8 cellular contexts compared by ENCODE assay signal in genomic region chr4:26873391-26874026, GRCh38. TPM values are rescaled to one million over a fixed set of nuclear protein-coding genes. Genes with fewer than 3 reads are reported as not detected.
DNase-seq lines count a peak whose midpoint lies in the region; ATAC-seq, FAIRE-seq and TF ChIP-seq lines count a peak whose summit lies in the region.

No MANE protein-coding gene starts in this region.

- peak overlapping the region; percentile 10 for H3K27ac ChIP-seq in neutrophil
- no peak overlapping the region for H3K27ac ChIP-seq in PC-9

- no peak for FAIRE-seq in urothelium cell line (lab: Jason Lieb, UNC)

- no peak overlapping the region for H3K27ac Mint-ChIP-seq in chondrocyte (ENCODE audit: unreplicated experiment)

- peak; percentile 23 to 32 for DNase-seq in activated CD8-positive, alpha-beta memory T cell treated with anti-CD3 and anti-CD28 coated beads for 1 hour (ENCODE audit: extremely low read depth in 1 of 2, low read depth in 1 of 2)
- no peak for DNase-seq in PC-9
- no peak for DNase-seq in chondrocyte (ENCODE audit: low spot score)
- DNase-seq in urothelium cell line (ENCODE audit: low spot score) = no peak
- DNase-seq in GF-D8 (lab: John Stamatoyannopoulos, UW) = no peak

- no peaks in the 10 kb centered on the region for H3F3A ChIP-seq in PC-9 (ENCODE audit: insufficient read depth, low read depth)

- H4K20me1 ChIP-seq in PC-9 (ENCODE audit: insufficient read depth) = no peaks in the 10 kb centered on the region

- CTCF ChIA-PET in PC-9 (lab: Charles Lee) = no interaction called here

- no peaks in the 10 kb centered on the region for H3K27me3 Mint-ChIP-seq in chondrocyte (ENCODE audit: low read depth)

- H3K4me1 ChIP-seq in neutrophil (ENCODE audit: control insufficient read depth in 1 of 2, insufficient read depth in 1 of 2, low read depth in 1 of 2, low read length in 1 of 2) = no peaks in the 10 kb centered on the region
- no peaks in the 10 kb centered on the region for H3K4me1 ChIP-seq in PC-9 (replicated peaks; ENCODE audit: insufficient read depth)

- TF ChIP-seq CTCF in neutrophil (IDR thresholded peaks at IDR 0.05) (no peak), PC-9 (conservative IDR thresholded peaks at IDR 0.05) (no peak), chondrocyte (IDR thresholded peaks at IDR 0.05) (no peak)

- H3K4me3 Mint-ChIP-seq in chondrocyte (ENCODE audit: unreplicated experiment) = no peak overlapping the region

- H3K4me3 ChIP-seq in neutrophil (ENCODE audit: low read depth in 1 of 2, low read length in 1 of 2) (no peak overlapping the region), PC-9 (no peak overlapping the region)

- no TSS peak for BruUV-seq in PC-9 (replicated peaks; lab: Mats Ljungman, UMichigan)

- intact Hi-C loops in PC-9 (cut with micrococcal nuclease; ENCODE audit: unreplicated experiment) = no loop called here

- H3K27me3 ChIP-seq in neutrophil = no peaks in the 10 kb centered on the region
- H3K27me3 ChIP-seq in PC-9 (ENCODE audit: insufficient read depth, low read depth) = no peaks in the 10 kb centered on the region

- no peak overlapping the region for H2AFZ ChIP-seq in PC-9

- H3K79me2 ChIP-seq in PC-9 (ENCODE audit: low read depth) = no peaks in the 10 kb centered on the region

- H3K9me2 ChIP-seq in PC-9 (ENCODE audit: insufficient read depth) = no peaks in the 10 kb centered on the region

- H3K36me3 Mint-ChIP-seq in chondrocyte (ENCODE audit: low read depth) = peaks cover 2% of the 10 kb centered on the region

- peaks cover 10% of the 10 kb centered on the region for H3K9me3 Mint-ChIP-seq in chondrocyte (ENCODE audit: low read depth)

- H3K4me2 ChIP-seq in PC-9 = no peak overlapping the region

- H3K36me3 ChIP-seq in neutrophil = no peaks in the 10 kb centered on the region
- no peaks in the 10 kb centered on the region for H3K36me3 ChIP-seq in PC-9 (ENCODE audit: low read depth)

- peaks cover 11% of the 10 kb centered on the region for H3K4me1 Mint-ChIP-seq in chondrocyte (ENCODE audit: low read depth)

- no peaks in the 10 kb centered on the region for H3K9me3 ChIP-seq in neutrophil
- no peaks in the 10 kb centered on the region for H3K9me3 ChIP-seq in PC-9 (ENCODE audit: insufficient read depth, low read depth)

- ATAC-seq in GM18517 (IDR thresholded peaks at IDR 0.05; ENCODE audit: unreplicated experiment) = peak; percentile 79
- ATAC-seq in HG02885 (IDR thresholded peaks at IDR 0.05; ENCODE audit: poor library complexity, unreplicated experiment) = peak; percentile 63

- POLR2A ChIA-PET in PC-9 (lab: Charles Lee; ENCODE audit: unreplicated experiment) = interaction anchor here (0.5 kb wide), 1 partner anchor 65 kb away, joined by 3 read pairs; no protein-coding TSS in a partner anchor

RNA-seq across cellular contexts. Expression of gene STIM2, which starts 12.9 kb away (rescaled TPM):
- total RNA-seq in PC-9 (2021) (21.8 and 30.2 TPM in 2 replicates), chondrocyte (10.8 to 20.8 TPM (median 13.5 TPM) in 3 replicates)

Comparison
In these comparisons a context has a peak if more than half of its experiments do, and no peak if none do; other contexts are left out.
1. DNase-seq: peak in activated CD8-positive, alpha-beta memory T cell treated with anti-CD3 and anti-CD28 coated beads for 1 hour (2 of 2); none in PC-9 (0 of 2), chondrocyte (single experiment), urothelium cell line (single experiment) and GF-D8 (single experiment).